23 cellular contexts compared by ENCODE assay signal in genomic region chr17:78608122-78608803, GRCh38. TPM values are rescaled to one million over a fixed set of nuclear protein-coding genes. Genes with fewer than 3 reads are reported as not detected.
"Had no signal": no experiment of that assay in that cellular context is flagged by ENCODE, and none has a peak within 500 bp of the region (broad histone marks: within the 10 kb centered on the region; RNA-seq: fewer than 3 reads in every experiment).

No MANE protein-coding gene starts in this region.

- H3K27ac ChIP-seq: body of pancreas, SK-N-MC had no signal

- FAIRE-seq: bronchial epithelial cell had no signal

- H3K4me1 ChIP-seq: body of pancreas had no signal

- DNase-seq: activated CD4-positive, alpha-beta T cell treated with anti-CD3 and anti-CD28 coated beads for 4 hours; activated CD8-positive, alpha-beta T cell treated with anti-CD3 and anti-CD28 coated beads for 36 hours; activated effector memory CD4-positive, alpha-beta T cell treated with Interleukin-2 at 50 U/mL for 16 hours; activated naive CD4-positive, alpha-beta T cell; activated T-cell treated with anti-CD3 and anti-CD28 coated beads, Interleukin-2, amount 50 U/mL, for 24 hours; body of pancreas; central memory CD4-positive, alpha-beta T cell; MG63; MV-4-11; NCI-H1092 treated with DMSO at 0.1 percent for 48 hours; NCI-H1436; NCI-H1694 treated with DMSO at 0.1 percent for 48 hours; NCI-H2029 treated with DMSO at 0.1 percent for 48 hours; NCI-H345; NCI-H510A; NCI-H526 treated with DMSO at 0.1 percent for 48 hours; NCI-H82; T-helper 1 cell had no signal

- H3K9me3 ChIP-seq: body of pancreas had no signal

- H3K27me3 ChIP-seq: body of pancreas, MG63 had no signal

- ATAC-seq: activated CD4-positive, CD25-positive, alpha-beta regulatory T cell treated with anti-CD3 and anti-CD28 coated beads, Interleukin-2, amount 50 U/mL, for 24 hours; activated CD8-positive, alpha-beta T cell treated with anti-CD3 and anti-CD28 coated beads for 36 hours; body of pancreas had no signal

- H3K4me3 ChIP-seq: body of pancreas, MG63, SK-N-MC had no signal

- H3K36me3 ChIP-seq: MG63 had no signal

RNA-seq across cellular contexts. Expression of gene DNAH17, which starts 31.1 kb away (rescaled TPM):
- total RNA-seq: body of pancreas; T-helper 2 cell treated with Interferon-gamma antibody and Interleukin-4, amounts not matched to agents 100 ng/mL and 5 ng/mL, for 36 hours had no signal
- polyA plus RNA-seq: aorta had no signal
